In the genomic region with DNA sequence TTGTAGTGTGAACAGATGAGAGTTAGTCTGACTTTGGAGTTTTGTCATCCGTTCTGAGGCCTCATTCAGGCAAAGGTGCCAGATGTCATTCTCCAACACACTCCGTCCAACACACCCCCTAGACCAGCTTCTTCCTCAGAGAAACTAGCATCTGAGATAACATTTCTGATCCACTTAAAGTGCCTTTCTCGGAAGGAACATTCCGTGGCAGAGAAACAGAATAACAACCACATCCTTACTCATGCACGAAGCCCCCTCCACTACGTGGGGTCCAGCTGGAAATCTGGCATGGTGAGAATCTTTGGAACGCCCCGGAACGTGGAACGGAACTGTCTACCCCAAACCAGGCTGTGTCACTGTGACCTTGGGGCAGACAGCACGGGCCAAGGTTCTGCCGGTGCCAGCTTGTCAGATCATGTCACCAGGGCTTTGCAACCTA, we compare ENCODE assay signal across 10 cellular contexts. TPM values are rescaled to one million over a fixed set of nuclear protein-coding genes. Genes with fewer than 3 reads are reported as not detected.
DNase-seq lines count a peak whose midpoint lies in the region; ATAC-seq and TF ChIP-seq lines count a peak whose summit lies in the region.
"Had no signal": no experiment of that assay in that cellular context is flagged by ENCODE, and none has a peak within 500 bp of the region (broad histone marks: within the 10 kb centered on the region; RNA-seq: fewer than 3 reads in every experiment).

No MANE protein-coding gene starts in this region.

- no peaks in the 10 kb centered on the region for H3K36me3 Mint-ChIP-seq in central memory CD8-positive, alpha-beta T cell (ENCODE audit: insufficient read depth)
- H3K36me3 Mint-ChIP-seq in WTC11: no peaks in the 10 kb centered on the region

- DNase-seq in AG10803 (ENCODE audit: low read depth) (peak; percentile 67), myocyte (ENCODE audit: low read depth) (peak; percentile 26), NCI-H2107 (lab: John Stamatoyannopoulos, UW) (no peak), SK-N-DZ (ENCODE audit: low spot score) (no peak), WTC11 (ENCODE audit: low spot score) (no peak)
- no peak for DNase-seq in central memory CD8-positive, alpha-beta T cell (ENCODE audit: low spot score in 2 of 2)
- DNase-seq: GDM1, left lung had no signal

- H3K4me3 Mint-ChIP-seq in central memory CD8-positive, alpha-beta T cell: peak overlapping the region; percentile 44
- no peak overlapping the region for H3K4me3 Mint-ChIP-seq in WTC11

- ATAC-seq in GM18511 (IDR thresholded peaks at IDR 0.05; ENCODE audit: unreplicated experiment) (peak; percentile 42), HG03039 (IDR thresholded peaks at IDR 0.05; ENCODE audit: unreplicated experiment) (no peak), WTC11 (no peak)
- ATAC-seq in central memory CD8-positive, alpha-beta T cell (replicated peaks; ENCODE audit: extremely low read depth, poor library complexity, severe bottlenecking): no peak

- POLR2A ChIA-PET in WTC11 (lab: Charles Lee): no interaction called here

- H3K27ac Mint-ChIP-seq in central memory CD8-positive, alpha-beta T cell (ENCODE audit: low read depth): no peak overlapping the region
- no peak overlapping the region for H3K27ac Mint-ChIP-seq in WTC11

- H3K4me1 Mint-ChIP-seq in central memory CD8-positive, alpha-beta T cell: peaks cover 26% of the 10 kb centered on the region
- H3K4me1 Mint-ChIP-seq in WTC11: peaks cover 6% of the 10 kb centered on the region

- CTCF ChIA-PET in WTC11 (lab: Charles Lee): interaction anchor here (1.0 kb wide), 1 partner anchor 86 kb away, joined by 4 read pairs; a partner anchor contains a TSS

- H3K27me3 Mint-ChIP-seq in central memory CD8-positive, alpha-beta T cell: no peaks in the 10 kb centered on the region
- H3K27me3 Mint-ChIP-seq in WTC11 (ENCODE audit: low read depth): no peaks in the 10 kb centered on the region; the same call in 1 of the 2 replicates

- H3K9me3 Mint-ChIP-seq in central memory CD8-positive, alpha-beta T cell: peaks cover 2% of the 10 kb centered on the region
- peaks cover 1% of the 10 kb centered on the region for H3K9me3 Mint-ChIP-seq in WTC11

- TF ChIP-seq CTCF in AG10803 (conservative IDR thresholded peaks at IDR 0.05; ENCODE audit: low read length): no peak
- TF ChIP-seq CTCF in WTC11 (IDR thresholded peaks at IDR 0.05): no peak

- no peak overlapping the region for H3K4me3 ChIP-seq in AG10803 (ENCODE audit: low read length)
- H3K4me3 ChIP-seq: left lung had no signal

TF ChIP-seq in WTC11, 78 proteins besides CTCF, POLR2A, EP300 and RAD21:
- TF ChIP-seq, protein P1, sequence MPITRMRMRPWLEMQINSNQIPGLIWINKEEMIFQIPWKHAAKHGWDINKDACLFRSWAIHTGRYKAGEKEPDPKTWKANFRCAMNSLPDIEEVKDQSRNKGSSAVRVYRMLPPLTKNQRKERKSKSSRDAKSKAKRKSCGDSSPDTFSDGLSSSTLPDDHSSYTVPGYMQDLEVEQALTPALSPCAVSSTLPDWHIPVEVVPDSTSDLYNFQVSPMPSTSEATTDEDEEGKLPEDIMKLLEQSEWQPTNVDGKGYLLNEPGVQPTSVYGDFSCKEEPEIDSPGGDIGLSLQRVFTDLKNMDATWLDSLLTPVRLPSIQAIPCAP (CRISPR knock-in tag; IDR thresholded peaks at IDR 0.05): no peak
- TF ChIP-seq ZNF138 (CRISPR knock-in tag; conservative IDR thresholded peaks at IDR 0.05): no peak

RNA-seq across cellular contexts. Expression of a gene that starts 17.0 kb away (rescaled TPM):
- total RNA-seq in myocyte (14.0 and 17.2 TPM in 2 replicates), WTC11 (2021) (14.6 to 19.7 TPM (median 15.8 TPM) in 3 replicates)
- 7.7 TPM for polyA plus RNA-seq in myocyte (2012)
- 57.4 and 60.7 TPM in 2 replicates for polyA plus RNA-seq in SK-N-DZ (2014; cell fraction: cytosol; rRNA removed)
- polyA plus RNA-seq in SK-N-DZ (2014; cell fraction: nucleus; rRNA removed): 21.8 and 23.0 TPM in 2 replicates

Comparison
In these comparisons a context has a peak if more than half of its experiments do, and no peak if none do; other contexts are left out.
1. DNase-seq: peak in AG10803 (single experiment) and myocyte (single experiment); none in central memory CD8-positive, alpha-beta T cell (0 of 2), NCI-H2107 (single experiment), SK-N-DZ (single experiment) and WTC11 (single experiment).